ENCODE assay signal across 8 cellular contexts in genomic region chr2:191678437-191679110, GRCh38. TPM values are rescaled to one million over a fixed set of nuclear protein-coding genes. Genes with fewer than 3 reads are reported as not detected.
DNase-seq lines count a peak whose midpoint lies in the region; ATAC-seq, FAIRE-seq and TF ChIP-seq lines count a peak whose summit lies in the region.

No MANE protein-coding gene starts in this region.

- intact Hi-C loops in endothelial cell of umbilical vein (cut with micrococcal nuclease): loop anchor here (1.0 to 5.0 kb wide), 7 partner anchors 11 to 798 kb away; partner anchors contain the start of genes CAVIN2 and GLS

- no peaks in the 10 kb centered on the region for H3K27me3 ChIP-seq in GM06990 (replicated peaks; ENCODE audit: control insufficient read depth, insufficient read depth, low read length)
- peaks cover 3% of the 10 kb centered on the region for H3K27me3 ChIP-seq in H7 (ENCODE audit: control insufficient read depth, insufficient read depth, low read length)
- no peaks in the 10 kb centered on the region for H3K27me3 ChIP-seq in MM.1S (replicated peaks; ENCODE audit: insufficient read depth, low read length)
- no peaks in the 10 kb centered on the region for H3K27me3 ChIP-seq in endothelial cell of umbilical vein (ENCODE audit: control insufficient read depth in 2 of 2, insufficient read depth in 2 of 2, low read length in 2 of 2)
- H3K27me3 ChIP-seq in muscle layer of colon (ENCODE audit: control insufficient read depth in 1 of 2, insufficient read depth in 2 of 2, low read length in 2 of 2): no peaks in the 10 kb centered on the region

- DNase-seq in GM06990 (ENCODE audit: extremely low read depth, insufficient read length): peak; percentile 80
- peak; percentile 61 for DNase-seq in H7
- peak; percentile 67 for DNase-seq in MM.1S
- peak; percentile 90 for DNase-seq in activated CD8-positive, alpha-beta memory T cell treated with anti-CD3 and anti-CD28 coated beads for 24 hours
- peak; percentile 44 for DNase-seq in endothelial cell of umbilical vein (ENCODE audit: low read depth, low spot score)
- peak; percentile 45 for DNase-seq in stimulated activated naive B cell treated with anti-CD40 and anti-IgM and Interleukin-4, amounts not matched to agents 10 μg/mL and 1 μg/mL and 100 μg/mL, for 72 hours
- no peak for DNase-seq in DMS114 treated with DMSO at 0.1 percent for 48 hours (lab: John Stamatoyannopoulos, UW; ENCODE audit: unreplicated experiment)

- H4K20me1 ChIP-seq in MM.1S (ENCODE audit: insufficient read depth, low read length) (peaks cover 6% of the 10 kb centered on the region), endothelial cell of umbilical vein (replicated peaks; ENCODE audit: control insufficient read depth, extremely low read depth, insufficient read depth, low read length) (no peaks in the 10 kb centered on the region)

- H3K9me3 ChIP-seq in MM.1S (replicated peaks; ENCODE audit: insufficient read depth, low read length) (no peaks in the 10 kb centered on the region), endothelial cell of umbilical vein (replicated peaks; ENCODE audit: control insufficient read depth, insufficient read depth, low read length) (no peaks in the 10 kb centered on the region), muscle layer of colon (ENCODE audit: low read length) (no peaks in the 10 kb centered on the region)

- H3F3A ChIP-seq in MM.1S (ENCODE audit: insufficient read depth, low read length): peaks cover 58% of the 10 kb centered on the region

- H3K4me3 ChIP-seq in GM06990 (replicated peaks; ENCODE audit: low read depth, low read length): peak overlapping the region; percentile 86
- H3K4me3 ChIP-seq in H7 (ENCODE audit: insufficient read depth, low read depth, low read length): peak overlapping the region; percentile 72
- H3K4me3 ChIP-seq in MM.1S (ENCODE audit: low read length): peak overlapping the region; percentile 88
- H3K4me3 ChIP-seq in endothelial cell of umbilical vein (replicated peaks in 1 of 3; ENCODE audit: insufficient read depth in 1 of 3, low read depth in 1 of 3, low read length in 3 of 3): peak overlapping the region; percentile 53 to 93 (median 88)
- peak overlapping the region; percentile 75 to 96 for H3K4me3 ChIP-seq in muscle layer of colon (ENCODE audit: low read depth in 1 of 2, low read length in 2 of 2)

- H3K4me2 ChIP-seq in MM.1S (ENCODE audit: low read depth, low read length) (peak overlapping the region; percentile 90), endothelial cell of umbilical vein (ENCODE audit: insufficient read depth, low read length) (peak overlapping the region; percentile 99)

- H3K9ac ChIP-seq in MM.1S (ENCODE audit: low read length): peak overlapping the region; percentile 97
- peak overlapping the region; percentile 99 for H3K9ac ChIP-seq in endothelial cell of umbilical vein (replicated peaks; ENCODE audit: extremely low read depth, insufficient read depth, low read length)
- H3K9ac ChIP-seq in muscle layer of colon (ENCODE audit: low read length): peak overlapping the region; percentile 59

- TF ChIP-seq CTCF in GM06990 (IDR thresholded peaks at IDR 0.05; ENCODE audit: insufficient read depth, low read length, poor library complexity, severe bottlenecking) (no peak), MM.1S (IDR thresholded peaks at IDR 0.05; ENCODE audit: low read length) (no peak), endothelial cell of umbilical vein (IDR thresholded peaks at IDR 0.05; ENCODE audit: extremely low read depth in 1 of 2, insufficient read depth in 1 of 2, low read depth in 1 of 2, low read length in 2 of 2) (no peak)

- peak overlapping the region; percentile 100 for H3K27ac Mint-ChIP-seq in stimulated activated naive B cell treated with anti-CD40 and anti-IgM and Interleukin-4, amounts not matched to agents 10 μg/mL and 1 μg/mL and 100 μg/mL, for 72 hours

- POLR2A ChIA-PET in endothelial cell of umbilical vein (lab: Charles Lee): interaction anchor here (0.7 to 2.0 kb wide), 24 partner anchors 10 to 951 kb away, joined by 3 to 25 read pairs (median 7); no protein-coding TSS in a partner anchor

- no peak overlapping the region for H2AFZ ChIP-seq in MM.1S (ENCODE audit: low read length)
- H2AFZ ChIP-seq in endothelial cell of umbilical vein (ENCODE audit: low read depth, low read length): no peak overlapping the region

- peak overlapping the region; percentile 88 for H3K27ac ChIP-seq in MM.1S (ENCODE audit: low read length)
- H3K27ac ChIP-seq in endothelial cell of umbilical vein (ENCODE audit: insufficient read depth, low read depth, low read length): peak overlapping the region; percentile 97
- H3K27ac ChIP-seq in muscle layer of colon (ENCODE audit: low read depth, low read length): peak overlapping the region; percentile 83

- dilution Hi-C loops in endothelial cell of umbilical vein (cut with MboI; ENCODE audit: extremely low pct_ligation_motif_present, low sequenced_read_pairs): no loop called here

- peaks cover 65% of the 10 kb centered on the region for H3K79me2 ChIP-seq in MM.1S (ENCODE audit: low read length)
- peaks cover 48% of the 10 kb centered on the region for H3K79me2 ChIP-seq in endothelial cell of umbilical vein (ENCODE audit: control insufficient read depth, insufficient read depth, low read length)

- H3K4me1 Mint-ChIP-seq in stimulated activated naive B cell treated with anti-CD40 and anti-IgM and Interleukin-4, amounts not matched to agents 10 μg/mL and 1 μg/mL and 100 μg/mL, for 72 hours: peaks cover 27 to 48% of the 10 kb centered on the region in 2 donors

- H3K4me3 Mint-ChIP-seq in stimulated activated naive B cell treated with anti-CD40 and anti-IgM and Interleukin-4, amounts not matched to agents 10 μg/mL and 1 μg/mL and 100 μg/mL, for 72 hours: peak overlapping the region; percentile 96 to 98

- no peaks in the 10 kb centered on the region for H3K9me2 ChIP-seq in MM.1S (replicated peaks; ENCODE audit: insufficient read depth, low read length)

- BruUV-seq in endothelial cell of umbilical vein (replicated peaks; lab: Mats Ljungman, UMichigan): TSS peak; percentile 58

- peak; percentile 33 for FAIRE-seq in endothelial cell of umbilical vein (lab: Jason Lieb, UNC)

- CTCF ChIA-PET in endothelial cell of umbilical vein (lab: Charles Lee): interaction anchor here (1.0 to 2.7 kb wide), 4 partner anchors 41 to 112 kb away, joined by 3 to 19 read pairs (median 5); no protein-coding TSS in a partner anchor

- ATAC-seq in stimulated activated naive B cell treated with anti-CD40 and anti-IgM and Interleukin-4, amounts not matched to agents 10 μg/mL and 1 μg/mL and 100 μg/mL, for 72 hours (replicated peaks): peak; percentile 20 to 31

- no peak for TF ChIP-seq POLR2A in endothelial cell of umbilical vein (IDR thresholded peaks at IDR 0.05; ENCODE audit: low read depth, low read length)

- H3K36me3 ChIP-seq in GM06990 (ENCODE audit: control insufficient read depth, insufficient read depth, low read length) (0 out of 2 replicates have a peak, but pooled peaks cover 5% of the 10 kb centered on the region), H7 (replicated peaks; ENCODE audit: control insufficient read depth, insufficient read depth, low read length) (0 out of 2 replicates have a peak, but pooled peaks cover 1% of the 10 kb centered on the region), MM.1S (replicated peaks; ENCODE audit: insufficient read depth, low read length) (peaks cover 7% of the 10 kb centered on the region; the same call in 1 of the 2 replicates), endothelial cell of umbilical vein (ENCODE audit: control insufficient read depth in 2 of 2, extremely low read depth in 1 of 2, insufficient read depth in 2 of 2, low read length in 2 of 2) (peaks cover 2 to 17% of the 10 kb centered on the region in 2 experiments), muscle layer of colon (ENCODE audit: insufficient read depth, low read length) (no peaks in the 10 kb centered on the region)

- H3K27me3 Mint-ChIP-seq in stimulated activated naive B cell treated with anti-CD40 and anti-IgM and Interleukin-4, amounts not matched to agents 10 μg/mL and 1 μg/mL and 100 μg/mL, for 72 hours: no peaks in the 10 kb centered on the region

- peaks cover 24 to 33% of the 10 kb centered on the region in 2 donors for H3K36me3 Mint-ChIP-seq in stimulated activated naive B cell treated with anti-CD40 and anti-IgM and Interleukin-4, amounts not matched to agents 10 μg/mL and 1 μg/mL and 100 μg/mL, for 72 hours

- H3K9me3 Mint-ChIP-seq in stimulated activated naive B cell treated with anti-CD40 and anti-IgM and Interleukin-4, amounts not matched to agents 10 μg/mL and 1 μg/mL and 100 μg/mL, for 72 hours: peaks cover 0 to 2% of the 10 kb centered on the region in 2 donors

- no peaks in the 10 kb centered on the region for H3K9me1 ChIP-seq in endothelial cell of umbilical vein (replicated peaks; ENCODE audit: control insufficient read depth, extremely low read depth, insufficient read depth, low read length)

- peaks cover 44% of the 10 kb centered on the region for H3K4me1 ChIP-seq in MM.1S (ENCODE audit: low read length)
- H3K4me1 ChIP-seq in endothelial cell of umbilical vein (ENCODE audit: control insufficient read depth, extremely low read depth, insufficient read depth, low read length): peaks cover 55% of the 10 kb centered on the region
- no peaks in the 10 kb centered on the region for H3K4me1 ChIP-seq in muscle layer of colon (ENCODE audit: insufficient read depth, low read length)

TF ChIP-seq in endothelial cell of umbilical vein, 7 proteins besides CTCF, POLR2A, EP300 and RAD21:
- TF ChIP-seq MYC (IDR thresholded peaks at IDR 0.05; ENCODE audit: low read depth, low read length) (peak; percentile 95), FOS (IDR thresholded peaks at IDR 0.05; ENCODE audit: borderline replicate concordance, insufficient read depth, low read length) (no peak)

RNA-seq across cellular contexts. Expression of gene NABP1, which starts 0.6 kb away (rescaled TPM):
- total RNA-seq in H7 (2014; rRNA removed; shearing (Covaris generic)): 2.3 and 3.7 TPM in 2 replicates
- total RNA-seq in endothelial cell of umbilical vein: 42.4 and 47.6 TPM in 2 replicates
- 9.1 and 14.7 TPM in 2 replicates for polyA plus RNA-seq in endothelial cell of umbilical vein
- polyA plus RNA-seq in endothelial cell of umbilical vein (2011; cell fraction: cytosol; rRNA removed): 4.4 and 6.3 TPM in 2 replicates
- 98.7 and 150 TPM in 2 replicates for polyA plus RNA-seq in endothelial cell of umbilical vein (2011; cell fraction: nucleus; rRNA removed)
- 34.6 and 55.6 TPM in 2 replicates for polyA plus RNA-seq in endothelial cell of umbilical vein (2012)
- polyA minus RNA-seq in endothelial cell of umbilical vein: 31.0 and 38.3 TPM in 2 replicates
- polyA minus RNA-seq in endothelial cell of umbilical vein (2011; cell fraction: cytosol; rRNA and poly(A)+ RNA removed): 9.1 TPM
- polyA minus RNA-seq in endothelial cell of umbilical vein (2011; cell fraction: nucleus; rRNA and poly(A)+ RNA removed): 136 and 161 TPM in 2 replicates
